In the genomic region with DNA sequence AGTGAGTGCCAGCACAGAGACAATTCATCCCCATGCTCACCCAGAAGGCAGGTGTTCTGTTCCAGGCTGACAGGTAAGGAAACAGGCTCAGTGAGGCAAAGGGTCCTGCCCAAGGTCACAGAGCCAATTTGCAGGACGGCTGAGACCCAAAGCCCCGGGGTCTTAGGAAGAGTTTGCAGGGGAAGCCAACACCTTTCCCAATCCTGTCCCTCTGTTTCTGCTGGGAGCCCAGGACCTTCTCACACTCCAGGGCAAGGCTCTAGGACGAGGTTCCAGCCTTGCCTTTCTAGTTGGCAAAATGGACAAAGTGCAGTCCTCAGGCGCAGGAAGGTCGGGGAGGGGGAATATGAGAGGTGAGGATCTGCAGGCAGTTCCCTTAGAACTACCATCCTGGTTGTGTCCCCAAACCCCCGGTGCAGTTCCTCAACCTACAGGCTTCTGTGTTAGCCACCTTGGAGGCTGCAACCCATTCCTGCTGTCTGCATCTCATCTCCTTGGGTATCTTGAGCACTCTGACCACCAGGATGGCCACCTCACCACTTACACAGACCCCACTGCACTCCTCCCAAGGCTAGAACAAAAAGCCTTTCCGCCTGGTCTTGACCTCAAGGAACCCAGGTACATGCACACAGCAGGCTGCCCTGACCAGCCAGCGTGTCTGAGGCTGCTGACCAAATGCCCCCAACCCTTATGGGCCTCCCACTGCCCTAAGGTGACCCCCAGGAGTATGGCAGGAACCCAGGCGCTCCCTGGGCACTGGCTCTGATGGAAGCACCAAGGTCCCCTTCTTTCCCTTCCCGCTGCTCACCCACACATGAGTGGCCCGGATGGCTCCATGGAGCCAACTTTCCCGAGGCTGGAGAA, we compare ENCODE assay signal across 1 cellular context.
TF ChIP-seq lines count a peak whose summit lies in the region.

No MANE protein-coding gene starts in this region.

TF ChIP-seq in IMR-90, 13 proteins besides CTCF, POLR2A, EP300 and RAD21:
- no peak for TF ChIP-seq FOS (IDR thresholded peaks at IDR 0.05; ENCODE audit: low read depth, low read length)
- no peak for TF ChIP-seq USF2 (IDR thresholded peaks at IDR 0.05; ENCODE audit: low read depth, low read length)
